1 cellular context compared by ENCODE assay signal in genomic region chr19:39093761-39094160, GRCh38.
TF ChIP-seq lines count a peak whose summit lies in the region.

No MANE protein-coding gene starts in this region.

TF ChIP-seq in K562, 482 proteins besides CTCF, POLR2A, EP300 and RAD21:
- TF ChIP-seq NFXL1 (CRISPR knock-in tag; IDR thresholded peaks at IDR 0.05) (no peak), NUFIP1 (IDR thresholded peaks at IDR 0.05; ENCODE audit: partially characterized antibody) (no peak), CEBPG (CRISPR knock-in tag; IDR thresholded peaks at IDR 0.05) (no peak), CEBPG (tag; conservative IDR thresholded peaks at IDR 0.05 in 1 of 2, IDR thresholded peaks at IDR 0.05 in 1 of 2) (peak; percentile 45 to 61), TBL1XR1 (IDR thresholded peaks at IDR 0.05; ENCODE audit: low read length in 2 of 2) (no peak), ZBTB26 (CRISPR knock-in tag; IDR thresholded peaks at IDR 0.05) (no peak), SNIP1 (IDR thresholded peaks at IDR 0.05; ENCODE audit: low read depth) (no peak), KLF1 (tag; IDR thresholded peaks at IDR 0.05) (no peak), MTA2 (IDR thresholded peaks at IDR 0.05; ENCODE audit: low read depth) (no peak), SRF (CRISPR knock-in tag; IDR thresholded peaks at IDR 0.05) (peak in 1 of 2 experiments; percentile 69; a peak in 1 of 4 replicates), NR1H2 (CRISPR knock-in tag; IDR thresholded peaks at IDR 0.05) (no peak), CTBP1 (IDR thresholded peaks at IDR 0.05; ENCODE audit: borderline replicate concordance) (no peak)
